ENCODE assay signal across 16 cellular contexts in genomic region chrX:56787734-56788152, GRCh38. TPM values are rescaled to one million over a fixed set of nuclear protein-coding genes. Genes with fewer than 3 reads are reported as not detected.
DNase-seq lines count a peak whose midpoint lies in the region; ATAC-seq, FAIRE-seq and TF ChIP-seq lines count a peak whose summit lies in the region.
"Had no signal": no experiment of that assay in that cellular context is flagged by ENCODE, and none has a peak within 500 bp of the region (broad histone marks: within the 10 kb centered on the region; RNA-seq: fewer than 3 reads in every experiment).

No MANE protein-coding gene starts in this region.

- FAIRE-seq in HepG2 (lab: Jason Lieb, UNC): no peak
- FAIRE-seq: A549, RCC 7860 had no signal

- BruUV-seq in HepG2 (replicated peaks; lab: Mats Ljungman, UMichigan): no TSS peak

- no peak overlapping the region for H2AFZ ChIP-seq in HepG2 (ENCODE audit: low read length)

- CTCF ChIA-PET in HepG2 (lab: Yijun Ruan, JAX; ENCODE audit: low intra/inter-chr PET ratio, low total read pairs): no interaction called here

- intact Hi-C loops in right lobe of liver (cut with DNase I): no loop called here
- intact Hi-C loops in HepG2 (cut with micrococcal nuclease; ENCODE audit: unreplicated experiment): no loop called here
- intact Hi-C loops in dorsolateral prefrontal cortex (cut with DNase I): no loop called here
- intact Hi-C loops in sciatic nerve (cut with DNase I): no loop called here

- no peaks in the 10 kb centered on the region for H3K9me3 ChIP-seq in right lobe of liver
- no peaks in the 10 kb centered on the region for H3K9me3 ChIP-seq in HepG2 (ENCODE audit: low read length)
- H3K9me3 ChIP-seq: A549 had no signal

- TF ChIP-seq EP300 in HepG2 (IDR thresholded peaks at IDR 0.05; ENCODE audit: low read depth in 2 of 2, low read length in 2 of 2) (no peak), HepG2 (CRISPR knock-in tag; IDR thresholded peaks at IDR 0.05; ENCODE audit: borderline replicate concordance) (no peak)

- ATAC-seq in right lobe of liver: no peak
- ATAC-seq in HepG2: no peak
- no peak for ATAC-seq in sciatic nerve
- ATAC-seq in GM21423 (IDR thresholded peaks at IDR 0.05; ENCODE audit: unreplicated experiment): no peak
- ATAC-seq: A549, Right ventricle myocardium inferior had no signal

- no peaks in the 10 kb centered on the region for H4K20me1 ChIP-seq in HepG2 (ENCODE audit: insufficient read depth, low read length)

- no peak for TF ChIP-seq RAD21 in HepG2 (CRISPR knock-in tag; IDR thresholded peaks at IDR 0.05)

- H3K27me3 ChIP-seq in right lobe of liver (no peaks in the 10 kb centered on the region), HepG2 (ENCODE audit: control insufficient read depth in 1 of 2, insufficient read depth in 2 of 2, low read length in 2 of 2) (no peaks in the 10 kb centered on the region), dorsolateral prefrontal cortex (no peaks in the 10 kb centered on the region)

- no peaks in the 10 kb centered on the region for H3K79me2 ChIP-seq in HepG2 (ENCODE audit: insufficient read depth, low read length)

- H3K36me3 ChIP-seq in right lobe of liver: no peaks in the 10 kb centered on the region
- H3K36me3 ChIP-seq in HepG2 (replicated peaks in 1 of 2; ENCODE audit: control insufficient read depth in 1 of 2, insufficient read depth in 2 of 2, low read length in 2 of 2): no peaks in the 10 kb centered on the region

- H3K4me3 ChIP-seq in right lobe of liver (no peak overlapping the region), HepG2 (replicated peaks in 1 of 3; ENCODE audit: insufficient read depth in 1 of 3, low read depth in 2 of 3, low read length in 3 of 3) (no peak overlapping the region), dorsolateral prefrontal cortex (peak overlapping the region in 7 of 59 donors; percentile 56 to 69 (median 60))
- H3K4me3 ChIP-seq: A549 had no signal

- TF ChIP-seq POLR2A in right lobe of liver (IDR thresholded peaks at IDR 0.05) (no peak), HepG2 (IDR thresholded peaks at IDR 0.05; ENCODE audit: insufficient read depth in 1 of 2, low read depth in 2 of 2, low read length in 2 of 2) (no peak)

- in situ Hi-C loops in HepG2 (cut with HindIII; ENCODE audit: extremely low pct_ligation_motif_present, low pct_unique_long_range_greater_than_20kb): no loop called here

- H3K27ac ChIP-seq in right lobe of liver (no peak overlapping the region), HepG2 (ENCODE audit: extremely low read length, insufficient read depth, low read length) (no peak overlapping the region), dorsolateral prefrontal cortex (peak overlapping the region in 37 of 59 donors; percentile 56 to 99 (median 92))
- H3K27ac ChIP-seq: A549 had no signal

- POLR2A ChIA-PET in HepG2 (lab: Yijun Ruan, JAX): no interaction called here

- no peak overlapping the region for H3K9ac ChIP-seq in HepG2 (ENCODE audit: insufficient read depth, low read depth, low read length)

- DNase-seq in right lobe of liver (peak; percentile 4 to 27 (median 4)), HepG2 (ENCODE audit: low spot score) (no peak), dorsolateral prefrontal cortex (peak in 3 of 10 donors; percentile 6 to 27 (median 24)), sciatic nerve (ENCODE audit: low spot score) (peak; percentile 41), anterior cingulate cortex (lab: John Stamatoyannopoulos, UW) (no peak), NCI-H748 treated with DMSO at 0.1 percent for 48 hours (lab: John Stamatoyannopoulos, UW) (no peak)
- DNase-seq: DMS79; H9; NCI-H1092; NCI-H2081 treated with DMSO at 0.1 percent for 48 hours; NCI-H446 treated with DMSO at 0.1 percent for 48 hours; NK-92 treated with Interleukin-12 subunit alpha and Interleukin-12 subunit beta, amount 100 ng/mL, for 24 hours had no signal

- H3K4me2 ChIP-seq in HepG2 (ENCODE audit: low read depth, low read length): no peak overlapping the region
- H3K4me2 ChIP-seq: A549 had no signal

- H3K4me1 ChIP-seq in right lobe of liver (peaks cover 0 to 2% (median 0%) of the 10 kb centered on the region in 4 donors), HepG2 (ENCODE audit: insufficient read depth, low read length) (peaks cover 18% of the 10 kb centered on the region)
- H3K4me1 ChIP-seq: A549 had no signal

- TF ChIP-seq CTCF in right lobe of liver (IDR thresholded peaks at IDR 0.05): no peak
- TF ChIP-seq CTCF in HepG2 (CRISPR knock-in tag; IDR thresholded peaks at IDR 0.05): no peak
- TF ChIP-seq CTCF in dorsolateral prefrontal cortex (IDR thresholded peaks at IDR 0.05 in 54 of 56, conservative IDR thresholded peaks at IDR 0.05 in 2 of 56; ENCODE audit: low read depth in 1 of 56, partially characterized antibody in 56 of 56): no peak

- WGBS in right lobe of liver (ENCODE audit: insufficient coverage, low coverage, low lambda C conversion rate, missing lambda C conversion rate): 81% methylated on average over 4 of the region's 5 CpGs
- WGBS in HepG2 (ENCODE audit: low lambda C conversion rate): 80% methylated on average over 1 of the region's 5 CpGs

TF ChIP-seq in HepG2, 621 proteins besides CTCF, POLR2A, EP300 and RAD21 (continues in another document):
- no peak for TF ChIP-seq POGK (CRISPR knock-in tag; conservative IDR thresholded peaks at IDR 0.05)
- TF ChIP-seq SALL1 (CRISPR knock-in tag; IDR thresholded peaks at IDR 0.05): no peak
- no peak for TF ChIP-seq JARID2 (CRISPR knock-in tag; IDR thresholded peaks at IDR 0.05; ENCODE audit: insufficient replicate concordance)
- no peak for TF ChIP-seq ZSCAN21 (CRISPR knock-in tag; IDR thresholded peaks at IDR 0.05; ENCODE audit: borderline replicate concordance)
- no peak for TF ChIP-seq ZBED4 (CRISPR knock-in tag; IDR thresholded peaks at IDR 0.05; ENCODE audit: borderline replicate concordance)

RNA-seq across cellular contexts. Expression of gene NBDY, which starts 58.7 kb away (rescaled TPM):
- total RNA-seq in right lobe of liver (1 to 10 TPM; 2.8 to 10.0 (median 5.4) TPM), HepG2 (2016; rRNA removed; fragmentation: Illumina TruSeq; extraction: Trizol) (1.7 and 3.8 TPM in 2 replicates), dorsolateral prefrontal cortex (10 to 100 TPM; 17.2 to 46.9 (median 34.2) TPM), sciatic nerve (37.6 TPM)
- 0.97 and 1.4 TPM in 2 replicates for total RNA-seq in HepG2 (2016; cell fraction: cytosol; rRNA removed; fragmentation: Illumina TruSeq; extraction: Trizol; ENCODE audit: low read depth)
- total RNA-seq in HepG2 (2016; cell fraction: insoluble cytoplasmic fraction; rRNA removed; fragmentation: Illumina TruSeq; extraction: Trizol): 1.4 and 2.5 TPM in 2 replicates
- total RNA-seq in HepG2 (2016; cell fraction: membrane; rRNA removed; fragmentation: Illumina TruSeq; extraction: Trizol): 1.5 and 3.5 TPM in 2 replicates
- 0.56 and 1.4 TPM in 2 replicates for total RNA-seq in HepG2 (2016; cell fraction: nucleus; rRNA removed; fragmentation: Illumina TruSeq; extraction: Trizol)
- polyA plus RNA-seq in HepG2 (2011; rRNA removed): 1.4 TPM in 2 replicates
- polyA plus RNA-seq in HepG2 (2011; cell fraction: cytosol; rRNA removed): 1.2 and 1.4 TPM in 2 replicates
- polyA plus RNA-seq in HepG2 (2011; cell fraction: nucleus; rRNA removed): 0.37 and 0.74 TPM in 2 replicates
- polyA plus RNA-seq in HepG2 (2012): 2.5 and 2.6 TPM in 2 replicates
- 1.6 and 2.1 TPM in 2 replicates for polyA plus RNA-seq in HepG2 (2016; cell fraction: cytosol; fragmentation: Illumina TruSeq; extraction: Trizol; ENCODE audit: low read depth)
- polyA plus RNA-seq in HepG2 (2016; cell fraction: insoluble cytoplasmic fraction; fragmentation: Illumina TruSeq; extraction: Trizol; ENCODE audit: low read depth): 5.6 and 6.3 TPM in 2 replicates
- polyA plus RNA-seq in HepG2 (2016; cell fraction: membrane; fragmentation: Illumina TruSeq; extraction: Trizol; ENCODE audit: low read depth): 2.5 and 2.8 TPM in 2 replicates
- 3.0 and 5.4 TPM in 2 replicates for polyA plus RNA-seq in HepG2 (2016; cell fraction: nucleus; fragmentation: Illumina TruSeq; extraction: Trizol; ENCODE audit: insufficient read depth, low read depth)
- 0.46 and 20.4 TPM in 2 replicates for polyA minus RNA-seq in HepG2 (2011; rRNA and poly(A)+ RNA removed; ENCODE audit: low replicate concordance)
- 1.4 and 1.6 TPM in 2 replicates for polyA minus RNA-seq in HepG2 (2011; cell fraction: cytosol; rRNA and poly(A)+ RNA removed)
- 1.0 and 2.1 TPM in 2 replicates for polyA minus RNA-seq in HepG2 (2011; cell fraction: nucleus; rRNA and poly(A)+ RNA removed)

Comparison
In these comparisons a context has a peak if more than half of its experiments do, and no peak if none do; other contexts are left out.
1. DNase-seq: peak in right lobe of liver (3 of 3) and sciatic nerve (single experiment); none in HepG2 (single experiment), anterior cingulate cortex (0 of 58) and NCI-H748 treated with DMSO at 0.1 percent for 48 hours (single experiment).
2. H3K27ac ChIP-seq: peak in dorsolateral prefrontal cortex (37 of 59); none in right lobe of liver (0 of 3) and HepG2 (single experiment).